20 cellular contexts compared by ENCODE assay signal in the genomic region with DNA sequence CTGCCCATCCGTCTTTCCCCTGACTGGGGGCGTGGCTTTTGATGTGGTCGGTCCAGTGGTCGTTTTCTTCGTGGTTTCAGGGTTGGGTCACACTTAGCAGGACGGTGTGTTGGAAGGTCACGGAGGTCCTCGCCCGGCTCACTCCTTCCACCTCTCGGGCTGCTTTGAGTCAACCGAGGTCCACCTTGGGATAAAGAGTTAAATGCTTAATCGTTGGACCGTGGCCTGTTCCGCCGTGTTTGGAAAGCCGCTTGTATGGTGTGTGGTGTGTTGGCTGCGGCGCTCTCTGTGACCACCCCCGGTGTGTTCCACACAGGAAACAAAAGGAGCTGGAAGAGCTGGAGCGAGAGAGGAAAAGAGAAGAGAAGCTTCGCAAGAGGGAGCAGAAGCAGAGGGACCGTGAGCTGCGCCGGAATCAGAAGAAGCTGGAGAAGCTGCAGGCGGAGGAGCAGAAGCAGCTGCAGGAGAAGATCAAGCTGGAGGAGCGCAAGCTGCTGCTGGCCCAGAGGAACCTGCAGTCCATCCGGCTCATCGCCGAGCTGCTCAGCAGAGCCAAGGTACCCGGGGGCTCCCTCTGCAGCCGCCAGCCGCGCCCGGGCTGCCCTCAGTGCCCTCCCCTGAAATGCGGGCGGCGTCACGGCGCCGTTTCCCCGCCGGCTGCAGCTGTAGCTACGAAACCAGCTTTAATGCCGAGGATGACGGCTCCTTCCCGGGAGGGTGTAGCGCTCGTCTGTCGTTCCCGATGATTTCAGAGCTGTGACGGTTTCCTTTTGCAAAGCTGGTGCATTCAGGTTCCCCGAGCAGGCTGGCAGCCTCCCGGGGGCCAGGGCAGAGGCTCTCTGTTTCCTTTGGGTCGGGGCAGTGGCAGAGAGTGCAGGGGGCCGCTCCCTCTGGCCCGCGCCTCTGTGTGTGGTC. TPM values are rescaled to one million over a fixed set of nuclear protein-coding genes. Genes with fewer than 3 reads are reported as not detected.
A peak's percentile ranks its signal among the peaks of the same experiment; 100 is the strongest.
DNase-seq lines count a peak whose midpoint lies in the region; ATAC-seq lines count a peak whose summit lies in the region.
"Had no signal": no experiment of that assay in that cellular context is flagged by ENCODE, and none has a peak within 500 bp of the region (broad histone marks: within the 10 kb centered on the region; RNA-seq: fewer than 3 reads in every experiment).

No MANE protein-coding gene starts in this region.

- H3K9me3 Mint-ChIP-seq in activated CD8-positive, alpha-beta memory T cell treated with anti-CD3 and anti-CD28 coated beads, Interleukin-2, amount 10 ng/mL, durations not matched to agents 7 days and 5 days (ENCODE audit: low read depth) = no peaks in the 10 kb centered on the region
- peaks cover 0 to 2% of the 10 kb centered on the region in 2 donors for H3K9me3 Mint-ChIP-seq in stimulated activated naive B cell treated with anti-CD40 and anti-IgM and Interleukin-4, amounts not matched to agents 10 μg/mL and 1 μg/mL and 100 μg/mL, for 72 hours
- H3K9me3 Mint-ChIP-seq: activated naive CD4-positive, alpha-beta T cell treated with anti-CD3 and anti-CD28 coated beads, Interleukin-2, amount 50 U/mL, for 72 hours; naive thymus-derived CD8-positive, alpha-beta T cell had no signal

- H3K27ac Mint-ChIP-seq in activated CD8-positive, alpha-beta memory T cell treated with anti-CD3 and anti-CD28 coated beads, Interleukin-2, amount 10 ng/mL, durations not matched to agents 7 days and 5 days = no peak overlapping the region
- H3K27ac Mint-ChIP-seq in stimulated activated naive B cell treated with anti-CD40 and anti-IgM and Interleukin-4, amounts not matched to agents 10 μg/mL and 1 μg/mL and 100 μg/mL, for 72 hours = peak overlapping the region; percentile 1

- H3K4me3 Mint-ChIP-seq in activated CD8-positive, alpha-beta memory T cell treated with anti-CD3 and anti-CD28 coated beads, Interleukin-2, amount 10 ng/mL, durations not matched to agents 7 days and 5 days = no peak overlapping the region
- H3K4me3 Mint-ChIP-seq in stimulated activated naive B cell treated with anti-CD40 and anti-IgM and Interleukin-4, amounts not matched to agents 10 μg/mL and 1 μg/mL and 100 μg/mL, for 72 hours = peak overlapping the region in 1 of 2 donors; percentile 30

- peak; percentile 45 for DNase-seq in activated CD8-positive, alpha-beta memory T cell treated with anti-CD3 and anti-CD28 coated beads, Interleukin-2, amount 50 U/mL, for 48 hours
- no peak for DNase-seq in activated CD8-positive, alpha-beta memory T cell treated with anti-CD3 and anti-CD28 coated beads, Interleukin-2, amount 10 ng/mL, durations not matched to agents 7 days and 5 days
- DNase-seq in mesenteric fat pad (ENCODE audit: low spot score) = peak; percentile 81
- no peak for DNase-seq in stimulated activated naive B cell treated with anti-CD40 and anti-IgM and Interleukin-4, amounts not matched to agents 10 μg/mL and 1 μg/mL and 100 μg/mL, for 72 hours
- no peak for DNase-seq in SIG-M5 treated with dmso at 0.1 percent for 504 hours (lab: John Stamatoyannopoulos, UW; ENCODE audit: unreplicated experiment)
- DNase-seq in mucosa of gallbladder (ENCODE audit: low spot score) = no peak
- DNase-seq in HCEC 1CT = no peak
- DNase-seq: activated CD4-positive, alpha-beta T cell treated with anti-CD3 and anti-CD28 coated beads, Interleukin-2, amount 50 U/mL, for 48 hours; BE2C; mesenchymal stem cell; MG63; NCI-H1417 treated with DMSO at 0.1 percent for 48 hours; NCI-H69; Right ventricle myocardium superior had no signal

- H3K27me3 Mint-ChIP-seq in activated CD8-positive, alpha-beta memory T cell treated with anti-CD3 and anti-CD28 coated beads, Interleukin-2, amount 10 ng/mL, durations not matched to agents 7 days and 5 days = no peaks in the 10 kb centered on the region
- H3K27me3 Mint-ChIP-seq in stimulated activated naive B cell treated with anti-CD40 and anti-IgM and Interleukin-4, amounts not matched to agents 10 μg/mL and 1 μg/mL and 100 μg/mL, for 72 hours = no peaks in the 10 kb centered on the region
- H3K27me3 Mint-ChIP-seq: naive thymus-derived CD8-positive, alpha-beta T cell had no signal

- H3K4me1 Mint-ChIP-seq in activated CD8-positive, alpha-beta memory T cell treated with anti-CD3 and anti-CD28 coated beads, Interleukin-2, amount 10 ng/mL, durations not matched to agents 7 days and 5 days = peaks cover 9% of the 10 kb centered on the region
- peaks cover 11 to 18% of the 10 kb centered on the region in 2 donors for H3K4me1 Mint-ChIP-seq in stimulated activated naive B cell treated with anti-CD40 and anti-IgM and Interleukin-4, amounts not matched to agents 10 μg/mL and 1 μg/mL and 100 μg/mL, for 72 hours

- H3K36me3 Mint-ChIP-seq in activated CD8-positive, alpha-beta memory T cell treated with anti-CD3 and anti-CD28 coated beads, Interleukin-2, amount 10 ng/mL, durations not matched to agents 7 days and 5 days = peaks cover 63% of the 10 kb centered on the region
- H3K36me3 Mint-ChIP-seq in stimulated activated naive B cell treated with anti-CD40 and anti-IgM and Interleukin-4, amounts not matched to agents 10 μg/mL and 1 μg/mL and 100 μg/mL, for 72 hours = peaks cover 62 to 75% of the 10 kb centered on the region in 2 donors

- CTCF ChIA-PET in activated CD8-positive, alpha-beta memory T cell treated with anti-CD3 and anti-CD28 coated beads, Interleukin-2, amount 10 ng/mL, durations not matched to agents 7 days and 5 days (lab: Charles Lee) = no interaction called here

- ATAC-seq in activated CD8-positive, alpha-beta memory T cell treated with anti-CD3 and anti-CD28 coated beads, Interleukin-2, amount 10 ng/mL, durations not matched to agents 7 days and 5 days = no peak
- ATAC-seq in HG03521 (IDR thresholded peaks at IDR 0.05; ENCODE audit: unreplicated experiment) = peak; percentile 4
- no peak for ATAC-seq in stimulated activated naive B cell treated with anti-CD40 and anti-IgM and Interleukin-4, amounts not matched to agents 10 μg/mL and 1 μg/mL and 100 μg/mL, for 72 hours (replicated peaks)
- ATAC-seq: gastroesophageal sphincter had no signal

RNA-seq across cellular contexts. Expression of gene AKAP17A, which starts 7.7 kb away (rescaled TPM):
- 10 to 100 TPM; 83.9 to 88.8 TPM for total RNA-seq in activated CD8-positive, alpha-beta memory T cell treated with anti-CD3 and anti-CD28 coated beads, Interleukin-2, amount 10 ng/mL, durations not matched to agents 7 days and 5 days
- total RNA-seq in mesenteric fat pad (31.4 TPM), mucosa of gallbladder (52.9 TPM)

RNA-seq across cellular contexts. Expression of gene ASMT, which starts 15.7 kb away (rescaled TPM):
- 1 to 10 TPM; 1.2 to 5.0 TPM for total RNA-seq in activated CD8-positive, alpha-beta memory T cell treated with anti-CD3 and anti-CD28 coated beads, Interleukin-2, amount 10 ng/mL, durations not matched to agents 7 days and 5 days
- not detected for total RNA-seq in mesenteric fat pad
- total RNA-seq in mucosa of gallbladder = not detected
- total RNA-seq: astrocyte; naive thymus-derived CD8-positive, alpha-beta T cell; Right ventricle myocardium superior; skeletal muscle tissue had no signal

Comparison
In these comparisons a context has a peak if more than half of its experiments do, and no peak if none do; other contexts are left out.
1. DNase-seq: peak in activated CD8-positive, alpha-beta memory T cell treated with anti-CD3 and anti-CD28 coated beads, Interleukin-2, amount 50 U/mL, for 48 hours (single experiment) and mesenteric fat pad (single experiment); none in activated CD8-positive, alpha-beta memory T cell treated with anti-CD3 and anti-CD28 coated beads, Interleukin-2, amount 10 ng/mL, durations not matched to agents 7 days and 5 days (single experiment), stimulated activated naive B cell treated with anti-CD40 and anti-IgM and Interleukin-4, amounts not matched to agents 10 μg/mL and 1 μg/mL and 100 μg/mL, for 72 hours (single experiment), SIG-M5 treated with dmso at 0.1 percent for 504 hours (single experiment), mucosa of gallbladder (single experiment) and HCEC 1CT (single experiment).